10 cellular contexts compared by ENCODE assay signal in the genomic region with DNA sequence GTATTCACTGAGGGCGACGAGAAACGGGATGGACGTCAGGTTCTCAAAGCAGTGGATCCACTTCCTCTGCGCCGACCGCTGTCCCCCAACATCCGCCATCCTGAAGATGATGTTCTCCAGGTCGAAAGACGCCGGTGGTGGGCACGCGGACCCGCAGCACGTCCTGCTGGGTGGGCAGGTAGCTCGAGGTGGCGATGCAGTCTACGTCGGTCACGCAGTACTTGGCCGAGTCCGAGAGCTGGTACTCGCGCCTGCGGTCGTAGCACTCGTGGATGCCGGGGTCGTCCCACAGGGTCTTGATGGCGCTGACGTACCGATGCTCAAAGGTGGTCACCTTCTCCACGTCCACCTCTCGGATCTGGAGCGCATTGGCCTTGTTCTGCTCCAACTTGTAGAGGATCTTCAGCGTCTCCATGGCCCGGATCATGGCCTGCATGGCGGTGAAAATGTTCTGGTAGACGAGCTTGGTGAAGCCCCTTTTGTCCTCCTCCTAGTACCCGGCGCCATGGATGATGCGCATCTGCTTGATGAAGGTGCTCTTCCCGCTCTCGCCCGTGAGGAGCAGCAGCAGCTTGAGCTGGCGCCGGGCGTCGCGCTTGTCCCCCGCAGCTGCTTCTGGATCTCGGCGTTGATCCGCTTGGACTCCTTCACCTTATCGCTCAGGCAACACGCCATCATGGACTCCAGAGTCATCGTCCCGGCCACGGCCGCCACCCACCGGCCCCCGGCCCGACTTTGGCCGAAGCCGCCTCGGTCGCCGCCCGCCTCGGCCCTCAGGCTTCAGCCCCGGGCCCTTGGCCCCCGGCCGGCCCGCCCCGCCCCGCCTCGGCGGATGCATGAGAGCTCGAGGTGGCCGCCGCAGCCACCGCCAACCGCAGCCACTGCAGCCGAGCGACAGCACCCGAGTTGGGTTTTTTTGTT.
A peak's percentile ranks its signal among the peaks of the same experiment; 100 is the strongest.
DNase-seq lines count a peak whose midpoint lies in the region; ATAC-seq and TF ChIP-seq lines count a peak whose summit lies in the region.
"Had no signal": no experiment of that assay in that cellular context is flagged by ENCODE, and none has a peak within 500 bp of the region (broad histone marks: within the 10 kb centered on the region; RNA-seq: fewer than 3 reads in every experiment).

No MANE protein-coding gene starts in this region.

- H3K27me3 Mint-ChIP-seq in CD4-positive, alpha-beta T cell = peaks cover 7% of the 10 kb centered on the region
- H3K27me3 Mint-ChIP-seq in natural killer cell treated with Interleukin-12 subunit alpha and Interleukin-12 subunit beta and Interleukin-15 and Interleukin-18, amount 100 ng/mL, for 72 hours = peaks cover 8 to 12% of the 10 kb centered on the region in 2 donors

- H3K4me1 ChIP-seq in Panc1 (ENCODE audit: control insufficient read depth, insufficient read depth, low read length) = no peaks in the 10 kb centered on the region

- H3K36me3 Mint-ChIP-seq in CD4-positive, alpha-beta T cell (ENCODE audit: low read depth) = no peaks in the 10 kb centered on the region
- no peaks in the 10 kb centered on the region for H3K36me3 Mint-ChIP-seq in natural killer cell treated with Interleukin-12 subunit alpha and Interleukin-12 subunit beta and Interleukin-15 and Interleukin-18, amount 100 ng/mL, for 72 hours

- in situ Hi-C loops in Panc1 (cut with HindIII; ENCODE audit: low pct_unique_long_range_greater_than_20kb, low sequenced_read_pairs) = no loop called here

- H3K9me3 ChIP-seq in CD4-positive, alpha-beta T cell (ENCODE audit: control insufficient read depth, low read length) = no peaks in the 10 kb centered on the region
- H3K9me3 ChIP-seq in Panc1 (ENCODE audit: control insufficient read depth, insufficient read depth, low read depth, low read length) = no peaks in the 10 kb centered on the region
- H3K9me3 ChIP-seq: adrenal gland had no signal

- H3K4me3 ChIP-seq in Panc1 (ENCODE audit: low read depth in 2 of 2, low read length in 2 of 2) = peak overlapping the region; percentile 12 to 25
- H3K4me3 ChIP-seq: GM12878 had no signal

- H3K9me3 Mint-ChIP-seq in CD4-positive, alpha-beta T cell = no peaks in the 10 kb centered on the region
- H3K9me3 Mint-ChIP-seq in natural killer cell treated with Interleukin-12 subunit alpha and Interleukin-12 subunit beta and Interleukin-15 and Interleukin-18, amount 100 ng/mL, for 72 hours = no peaks in the 10 kb centered on the region

- peak in 4 of 10 experiments; percentile 14 to 29 (median 26) for DNase-seq in CD4-positive, alpha-beta T cell
- DNase-seq in Panc1 (ENCODE audit: low read depth, low spot score) (no peak), HT-29 (ENCODE audit: low spot score) (no peak), SKM-1 (lab: John Stamatoyannopoulos, UW; ENCODE audit: unreplicated experiment) (no peak)
- DNase-seq in central memory CD4-positive, alpha-beta T cell = peak; percentile 38
- peak; percentile 73 for DNase-seq in natural killer cell treated with Interleukin-12 subunit alpha and Interleukin-12 subunit beta and Interleukin-15 and Interleukin-18, amount 100 ng/mL, for 72 hours (ENCODE audit: low spot score)

- peak; percentile 51 for ATAC-seq in CD4-positive, alpha-beta T cell (ENCODE audit: poor library complexity)
- ATAC-seq in Panc1 (peak; percentile 66), HG03571 (IDR thresholded peaks at IDR 0.05; ENCODE audit: unreplicated experiment) (no peak), GM19397 (IDR thresholded peaks at IDR 0.05; ENCODE audit: unreplicated experiment) (no peak)
- peak; percentile 80 to 83 for ATAC-seq in natural killer cell treated with Interleukin-12 subunit alpha and Interleukin-12 subunit beta and Interleukin-15 and Interleukin-18, amount 100 ng/mL, for 72 hours
- ATAC-seq: GM12878 had no signal

- no peaks in the 10 kb centered on the region for H3K4me1 Mint-ChIP-seq in CD4-positive, alpha-beta T cell (ENCODE audit: low read depth)
- H3K4me1 Mint-ChIP-seq in natural killer cell treated with Interleukin-12 subunit alpha and Interleukin-12 subunit beta and Interleukin-15 and Interleukin-18, amount 100 ng/mL, for 72 hours (ENCODE audit: low read depth in 2 of 2) = peaks cover 0 to 6% of the 10 kb centered on the region in 2 donors

- intact Hi-C loops in CD4-positive, alpha-beta T cell (cut with DNase I, micrococcal nuclease) = no loop called here
- intact Hi-C loops in Panc1 (cut with micrococcal nuclease; ENCODE audit: unreplicated experiment) = no loop called here

- POLR2A ChIA-PET in CD4-positive, alpha-beta T cell (lab: Charles Lee) = interaction anchor here (0.9 to 2.1 kb wide), 2 partner anchors 10 to 12 kb away, joined by 3 to 25 read pairs; no protein-coding TSS in a partner anchor
- POLR2A ChIA-PET in Panc1 (lab: Charles Lee) = no interaction called here

- BruUV-seq in Panc1 (replicated peaks; lab: Mats Ljungman, UMichigan) = no TSS peak

- H3K27ac Mint-ChIP-seq in CD4-positive, alpha-beta T cell = peak overlapping the region; percentile 30
- no peak overlapping the region for H3K27ac Mint-ChIP-seq in natural killer cell treated with Interleukin-12 subunit alpha and Interleukin-12 subunit beta and Interleukin-15 and Interleukin-18, amount 100 ng/mL, for 72 hours

- no peak overlapping the region for H3K27ac ChIP-seq in CD4-positive, alpha-beta T cell (ENCODE audit: low read depth, low read length)
- H3K27ac ChIP-seq in Panc1 (ENCODE audit: low read length) = no peak overlapping the region
- H3K27ac ChIP-seq: adrenal gland had no signal

- H3K27me3 ChIP-seq in CD4-positive, alpha-beta T cell (ENCODE audit: control insufficient read depth, insufficient read depth, low read length) = peaks cover 21% of the 10 kb centered on the region
- no peaks in the 10 kb centered on the region for H3K27me3 ChIP-seq in Panc1 (ENCODE audit: control insufficient read depth, insufficient read depth, low read length)
- H3K27me3 ChIP-seq: adrenal gland had no signal

- no peaks in the 10 kb centered on the region for H3K36me3 ChIP-seq in Panc1 (ENCODE audit: control insufficient read depth, insufficient read depth, low read length)
- H3K36me3 ChIP-seq: adrenal gland had no signal

- H3K4me3 Mint-ChIP-seq in CD4-positive, alpha-beta T cell = no peak overlapping the region
- H3K4me3 Mint-ChIP-seq in natural killer cell treated with Interleukin-12 subunit alpha and Interleukin-12 subunit beta and Interleukin-15 and Interleukin-18, amount 100 ng/mL, for 72 hours = peak overlapping the region; percentile 60

- TF ChIP-seq CTCF in CD4-positive, alpha-beta T cell (IDR thresholded peaks at IDR 0.05) = no peak
- no peak for TF ChIP-seq CTCF in Panc1 (IDR thresholded peaks at IDR 0.05)

- CTCF ChIA-PET in CD4-positive, alpha-beta T cell (lab: Charles Lee) = no interaction called here
- CTCF ChIA-PET in Panc1 (lab: Charles Lee) = no interaction called here

Comparison
In these comparisons a context has a peak if more than half of its experiments do, and no peak if none do; other contexts are left out.
1. ATAC-seq: peak in CD4-positive, alpha-beta T cell (single experiment), Panc1 (single experiment) and natural killer cell treated with Interleukin-12 subunit alpha and Interleukin-12 subunit beta and Interleukin-15 and Interleukin-18, amount 100 ng/mL, for 72 hours (2 of 2); none in HG03571 (single experiment) and GM19397 (single experiment).
2. DNase-seq: peak in central memory CD4-positive, alpha-beta T cell (single experiment) and natural killer cell treated with Interleukin-12 subunit alpha and Interleukin-12 subunit beta and Interleukin-15 and Interleukin-18, amount 100 ng/mL, for 72 hours (single experiment); none in Panc1 (single experiment), HT-29 (single experiment) and SKM-1 (single experiment).